Comparison of ENCODE assay signal across 14 cellular contexts in the genomic region with DNA sequence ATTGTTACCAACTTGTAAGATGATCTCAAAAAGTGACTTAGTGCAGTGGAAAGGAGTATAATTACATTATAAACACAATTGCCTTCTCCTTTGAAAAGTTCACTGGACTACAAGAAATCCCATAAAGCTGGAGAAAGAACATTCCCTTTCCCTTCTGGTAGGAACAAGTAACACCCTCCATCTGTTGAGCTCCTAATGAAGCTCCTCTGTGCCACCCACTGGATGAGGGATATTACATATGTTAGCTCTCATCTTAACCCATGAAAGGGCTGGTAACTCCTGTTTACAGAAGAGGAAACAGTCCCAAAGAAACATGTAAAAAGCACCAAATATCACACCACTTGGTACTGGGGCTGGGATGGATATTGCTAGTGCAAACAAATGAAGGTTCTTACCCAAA. TPM values are rescaled to one million over a fixed set of nuclear protein-coding genes. Genes with fewer than 3 reads are reported as not detected.
DNase-seq lines count a peak whose midpoint lies in the region; ATAC-seq lines count a peak whose summit lies in the region.
"Had no signal": no experiment of that assay in that cellular context is flagged by ENCODE, and none has a peak within 500 bp of the region (broad histone marks: within the 10 kb centered on the region; RNA-seq: fewer than 3 reads in every experiment).

No MANE protein-coding gene starts in this region.

- peaks cover 35% of the 10 kb centered on the region for H3K36me3 ChIP-seq in ACC112 (ENCODE audit: insufficient read depth, low read length)
- H3K36me3 ChIP-seq in ectodermal cell (ENCODE audit: control insufficient read depth, insufficient read depth, low read length): peaks cover 53% of the 10 kb centered on the region

- no peaks in the 10 kb centered on the region for H3K9me3 ChIP-seq in ectodermal cell (ENCODE audit: control insufficient read depth, low read length)
- H3K9me3 ChIP-seq: ascending aorta had no signal

- no peak for ATAC-seq in GM21619 (IDR thresholded peaks at IDR 0.05; ENCODE audit: unreplicated experiment)
- ATAC-seq in HG02970 (IDR thresholded peaks at IDR 0.05; ENCODE audit: low FRiP score, unreplicated experiment): no peak

- H3K27ac ChIP-seq in ACC112 (ENCODE audit: low read depth, low read length): peak overlapping the region; percentile 34
- H3K27ac ChIP-seq in ectodermal cell (ENCODE audit: insufficient read depth, low read depth, low read length, poor library complexity, severe bottlenecking): peak overlapping the region; percentile 33
- H3K27ac ChIP-seq: ascending aorta, skin epidermis had no signal

- peaks cover 25% of the 10 kb centered on the region for H3K79me2 ChIP-seq in ACC112 (ENCODE audit: control insufficient read depth, insufficient read depth, low read length, unreplicated experiment)

- H3K27me3 ChIP-seq in ACC112 (ENCODE audit: insufficient read depth, low read length): no peaks in the 10 kb centered on the region
- H3K27me3 ChIP-seq in ectodermal cell (ENCODE audit: control insufficient read depth, insufficient read depth, low read length, poor library complexity, severe bottlenecking): no peaks in the 10 kb centered on the region
- H3K27me3 ChIP-seq: ascending aorta had no signal

- H3K4me1 ChIP-seq in ACC112 (ENCODE audit: control insufficient read depth, insufficient read depth, low read length, unreplicated experiment): peaks cover 10% of the 10 kb centered on the region
- no peaks in the 10 kb centered on the region for H3K4me1 ChIP-seq in ectodermal cell (ENCODE audit: control insufficient read depth, insufficient read depth, low read length)
- H3K4me1 ChIP-seq: ascending aorta had no signal

- no peak overlapping the region for H2AFZ ChIP-seq in ACC112 (ENCODE audit: low read length, unreplicated experiment)

- H3K4me3 ChIP-seq in ACC112 (ENCODE audit: low read depth, low read length) (no peak overlapping the region), ectodermal cell (ENCODE audit: insufficient read depth, low read depth, low read length) (no peak overlapping the region)
- H3K4me3 ChIP-seq: ascending aorta, skin epidermis had no signal

- DNase-seq in Caki2 (ENCODE audit: low read depth) (peak; percentile 33), MV-4-11 (lab: John Stamatoyannopoulos, UW) (peak; percentile 39), DMS79 (lab: John Stamatoyannopoulos, UW) (no peak)
- DNase-seq: CD8-positive, alpha-beta memory T cell; dermis blood vessel endothelial cell; NCI-H1694; NCI-H748 treated with DMSO at 0.1 percent for 48 hours; WERI-Rb-1 had no signal

- in situ Hi-C loops in Caki2 (cut with HindIII; ENCODE audit: low pct_unique_long_range_greater_than_20kb, low sequenced_read_pairs): no loop called here

RNA-seq across cellular contexts. Expression of a gene that starts 8.1 kb away (rescaled TPM):
- total RNA-seq in Caki2 (2014; rRNA removed; shearing (Covaris generic); ENCODE audit: low replicate concordance): 1,147 and 1,402 TPM in 2 replicates
- polyA plus RNA-seq in ectodermal cell (2013, experiment 1 of 4): 694 TPM
- polyA plus RNA-seq in ectodermal cell (2013, experiment 2 of 4): 673 TPM
- polyA plus RNA-seq in ectodermal cell (2013, experiment 3 of 4): 505 TPM
- 532 TPM for polyA plus RNA-seq in ectodermal cell (2013, experiment 4 of 4)

RNA-seq across cellular contexts. Expression of a gene that starts 11.8 kb away (rescaled TPM):
- 52.6 and 63.7 TPM in 2 replicates for total RNA-seq in Caki2 (2014; rRNA removed; shearing (Covaris generic); ENCODE audit: low replicate concordance)
- 68.6 TPM for polyA plus RNA-seq in ectodermal cell (2013, experiment 1 of 4)
- polyA plus RNA-seq in ectodermal cell (2013, experiment 2 of 4): 69.9 TPM
- polyA plus RNA-seq in ectodermal cell (2013, experiment 3 of 4): 55.3 TPM
- polyA plus RNA-seq in ectodermal cell (2013, experiment 4 of 4): 62.6 TPM

RNA-seq across cellular contexts. Expression of a gene that starts 11.9 kb away (rescaled TPM):
- total RNA-seq in Caki2 (2014; rRNA removed; shearing (Covaris generic); ENCODE audit: low replicate concordance): 78.4 and 78.6 TPM in 2 replicates
- polyA plus RNA-seq in ectodermal cell (2013, experiment 1 of 4): 58.5 TPM
- 55.6 TPM for polyA plus RNA-seq in ectodermal cell (2013, experiment 2 of 4)
- polyA plus RNA-seq in ectodermal cell (2013, experiment 3 of 4): 38.7 TPM
- polyA plus RNA-seq in ectodermal cell (2013, experiment 4 of 4): 46.2 TPM

RNA-seq across cellular contexts. Expression of a gene that starts 32.9 kb away (rescaled TPM):
- total RNA-seq in Caki2 (2014; rRNA removed; shearing (Covaris generic); ENCODE audit: low replicate concordance): 15.5 and 19.9 TPM in 2 replicates
- polyA plus RNA-seq in ectodermal cell (2013, experiment 1 of 4): 34.1 TPM
- 28.6 TPM for polyA plus RNA-seq in ectodermal cell (2013, experiment 2 of 4)
- 21.0 TPM for polyA plus RNA-seq in ectodermal cell (2013, experiment 3 of 4)
- polyA plus RNA-seq in ectodermal cell (2013, experiment 4 of 4): 19.3 TPM
